ENCODE assay signal across 9 cellular contexts in the genomic region with DNA sequence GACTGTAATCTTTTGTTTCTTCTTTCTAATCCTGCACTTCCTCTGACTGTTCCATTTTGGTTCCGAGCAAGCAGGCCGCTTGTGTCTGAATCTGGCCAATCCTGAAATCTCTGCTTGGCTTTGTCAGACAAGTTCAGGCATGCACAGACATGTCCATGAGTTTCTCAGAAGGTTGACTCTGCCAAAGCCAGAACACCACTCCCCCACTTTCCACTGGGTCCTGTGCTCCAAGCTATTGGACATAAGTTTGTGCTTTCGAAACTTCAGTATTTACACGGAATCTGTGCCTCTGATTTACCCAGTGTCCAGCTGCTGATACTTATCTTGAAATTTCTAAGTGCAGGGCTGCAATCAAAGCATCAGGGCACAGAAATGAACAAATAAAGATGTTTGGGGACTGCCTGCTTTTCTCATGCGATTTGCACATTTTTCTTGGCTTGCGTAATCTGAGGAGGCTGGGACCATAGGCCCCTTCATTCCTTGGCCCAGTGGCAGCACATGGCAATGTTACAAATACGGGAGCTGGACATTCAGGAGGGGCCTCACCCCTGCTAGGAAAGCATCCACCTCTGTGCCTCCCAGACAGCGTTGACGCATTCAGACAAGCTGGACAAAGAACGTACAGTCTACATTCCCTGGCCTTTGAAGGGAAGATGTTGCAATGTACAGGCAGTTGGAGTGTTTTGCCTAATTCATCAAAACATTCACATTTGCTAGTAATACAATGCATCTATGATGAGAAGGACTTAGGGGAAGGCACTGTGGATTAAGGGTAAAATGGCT.
DNase-seq lines count a peak whose midpoint lies in the region; ATAC-seq and TF ChIP-seq lines count a peak whose summit lies in the region.
"Had no signal": no experiment of that assay in that cellular context is flagged by ENCODE, and none has a peak within 500 bp of the region (broad histone marks: within the 10 kb centered on the region; RNA-seq: fewer than 3 reads in every experiment).

No MANE protein-coding gene starts in this region.

- H3K4me1 Mint-ChIP-seq in activated CD4-positive, alpha-beta memory T cell treated with anti-CD3 and anti-CD28 coated beads, Interleukin-2, amount 10 ng/mL, durations not matched to agents 7 days and 5 days = no peaks in the 10 kb centered on the region

- no peaks in the 10 kb centered on the region for H3K9me3 Mint-ChIP-seq in activated CD4-positive, alpha-beta memory T cell treated with anti-CD3 and anti-CD28 coated beads, Interleukin-2, amount 10 ng/mL, durations not matched to agents 7 days and 5 days

- ATAC-seq in lower lobe of right lung (peak; percentile 93 to 96), upper lobe of right lung (peak; percentile 92), HG03469 (IDR thresholded peaks at IDR 0.05; ENCODE audit: unreplicated experiment) (no peak)

- no peak overlapping the region for H3K27ac Mint-ChIP-seq in activated CD4-positive, alpha-beta memory T cell treated with anti-CD3 and anti-CD28 coated beads, Interleukin-2, amount 10 ng/mL, durations not matched to agents 7 days and 5 days

- CTCF ChIA-PET in activated CD4-positive, alpha-beta memory T cell treated with anti-CD3 and anti-CD28 coated beads, Interleukin-2, amount 10 ng/mL, durations not matched to agents 7 days and 5 days (lab: Charles Lee) = no interaction called here

- H3K36me3 Mint-ChIP-seq in activated CD4-positive, alpha-beta memory T cell treated with anti-CD3 and anti-CD28 coated beads, Interleukin-2, amount 10 ng/mL, durations not matched to agents 7 days and 5 days (ENCODE audit: low read depth) = no peaks in the 10 kb centered on the region

- H3K27me3 Mint-ChIP-seq in activated CD4-positive, alpha-beta memory T cell treated with anti-CD3 and anti-CD28 coated beads, Interleukin-2, amount 10 ng/mL, durations not matched to agents 7 days and 5 days = no peaks in the 10 kb centered on the region

- no peak overlapping the region for H3K4me3 Mint-ChIP-seq in activated CD4-positive, alpha-beta memory T cell treated with anti-CD3 and anti-CD28 coated beads, Interleukin-2, amount 10 ng/mL, durations not matched to agents 7 days and 5 days

- H3K36me3 ChIP-seq in colonic mucosa = no peaks in the 10 kb centered on the region
- no peaks in the 10 kb centered on the region for H3K36me3 ChIP-seq in lower lobe of right lung
- H3K36me3 ChIP-seq in upper lobe of right lung = no peaks in the 10 kb centered on the region

- H3K27ac ChIP-seq in colonic mucosa (peak overlapping the region; percentile 26), lower lobe of right lung (peak overlapping the region; percentile 65), upper lobe of right lung (peak overlapping the region; percentile 77)
- H3K27ac ChIP-seq: KMS-11 had no signal

- intact Hi-C loops in colonic mucosa (cut with DNase I) = no loop called here
- intact Hi-C loops in lower lobe of right lung (cut with DNase I) = no loop called here
- intact Hi-C loops in upper lobe of right lung (cut with DNase I) = no loop called here

- H3K27me3 ChIP-seq in colonic mucosa (no peaks in the 10 kb centered on the region), lower lobe of right lung (ENCODE audit: low read depth) (no peaks in the 10 kb centered on the region), upper lobe of right lung (no peaks in the 10 kb centered on the region)

- POLR2A ChIA-PET in activated CD4-positive, alpha-beta memory T cell treated with anti-CD3 and anti-CD28 coated beads, Interleukin-2, amount 10 ng/mL, durations not matched to agents 7 days and 5 days (lab: Charles Lee) = no interaction called here

- H3K9me3 ChIP-seq in colonic mucosa (no peaks in the 10 kb centered on the region), lower lobe of right lung (no peaks in the 10 kb centered on the region), upper lobe of right lung (no peaks in the 10 kb centered on the region)

- peak; percentile 9 for DNase-seq in NCI-H345 (lab: John Stamatoyannopoulos, UW)
- DNase-seq in NCI-H345 treated with DMSO at 0.1 percent for 48 hours (lab: John Stamatoyannopoulos, UW; ENCODE audit: unreplicated experiment) = no peak
- peak; percentile 31 for DNase-seq in colonic mucosa
- peak; percentile 60 for DNase-seq in lower lobe of right lung
- DNase-seq in upper lobe of right lung = peak; percentile 75
- no peak for DNase-seq in DMS79 treated with DMSO at 0.1 percent for 48 hours (lab: John Stamatoyannopoulos, UW)
- DNase-seq in activated CD4-positive, alpha-beta memory T cell treated with anti-CD3 and anti-CD28 coated beads, Interleukin-2, amount 10 ng/mL, durations not matched to agents 7 days and 5 days = no peak

- no peak overlapping the region for H3K9ac ChIP-seq in colonic mucosa (ENCODE audit: low read depth in 2 of 2, low read length in 2 of 2)
- H3K9ac ChIP-seq: KMS-11 had no signal

- no peak overlapping the region for H3K4me3 ChIP-seq in colonic mucosa
- no peak overlapping the region for H3K4me3 ChIP-seq in lower lobe of right lung
- H3K4me3 ChIP-seq in upper lobe of right lung = no peak overlapping the region

- H3K4me1 ChIP-seq in colonic mucosa (no peaks in the 10 kb centered on the region), lower lobe of right lung (peaks cover 16% of the 10 kb centered on the region), upper lobe of right lung (no peaks in the 10 kb centered on the region)

- TF ChIP-seq CTCF in colonic mucosa (IDR thresholded peaks at IDR 0.05) (no peak), lower lobe of right lung (IDR thresholded peaks at IDR 0.05) (no peak), upper lobe of right lung (IDR thresholded peaks at IDR 0.05) (no peak)

Comparison
In these comparisons a context has a peak if more than half of its experiments do, and no peak if none do; other contexts are left out.
1. DNase-seq: peak in NCI-H345 (single experiment), colonic mucosa (single experiment), lower lobe of right lung (single experiment) and upper lobe of right lung (single experiment); none in NCI-H345 treated with DMSO at 0.1 percent for 48 hours (single experiment), DMS79 treated with DMSO at 0.1 percent for 48 hours (single experiment) and activated CD4-positive, alpha-beta memory T cell treated with anti-CD3 and anti-CD28 coated beads, Interleukin-2, amount 10 ng/mL, durations not matched to agents 7 days and 5 days (single experiment).
2. H3K27ac ChIP-seq: peak in every context shown above with its lines; median percentile 77 in upper lobe of right lung; 65 in lower lobe of right lung; 26 in colonic mucosa.